8 cellular contexts compared by ENCODE assay signal in the genomic region with DNA sequence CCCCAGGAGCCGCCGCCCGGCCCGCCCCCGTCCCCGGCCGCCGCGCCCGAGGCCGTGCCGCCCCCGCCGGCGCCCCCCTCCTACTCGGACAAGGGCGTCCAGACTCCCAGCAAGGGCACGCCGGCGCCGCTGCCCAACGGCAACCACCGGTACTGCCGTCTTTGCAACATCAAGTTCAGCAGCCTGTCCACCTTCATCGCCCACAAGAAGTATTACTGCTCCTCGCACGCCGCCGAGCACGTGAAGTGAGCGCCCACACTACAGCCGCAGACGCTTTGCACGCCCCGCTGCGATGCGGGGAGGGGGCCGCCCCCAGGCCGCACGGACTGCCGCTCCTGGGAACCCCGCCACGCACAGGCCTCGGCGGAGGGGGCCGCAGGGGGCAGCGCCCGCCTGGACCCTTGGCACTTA.
A peak's percentile ranks its signal among the peaks of the same experiment; 100 is the strongest.
DNase-seq lines count a peak whose midpoint lies in the region; ATAC-seq and TF ChIP-seq lines count a peak whose summit lies in the region.

No MANE protein-coding gene starts in this region.

- H4K20me1 ChIP-seq in MM.1S (ENCODE audit: insufficient read depth, low read length) = no peaks in the 10 kb centered on the region

- peak overlapping the region; percentile 54; the same call in 1 of the 2 replicates for H3K4me2 ChIP-seq in MM.1S (ENCODE audit: low read depth, low read length)

- no peaks in the 10 kb centered on the region for H3K9me2 ChIP-seq in MM.1S (replicated peaks; ENCODE audit: insufficient read depth, low read length)

- H3K36me3 ChIP-seq in ACC112 (ENCODE audit: insufficient read depth, low read length) (no peaks in the 10 kb centered on the region), MM.1S (replicated peaks; ENCODE audit: insufficient read depth, low read length) (no peaks in the 10 kb centered on the region), adipocyte (ENCODE audit: control insufficient read depth, insufficient read depth, low read length, severe bottlenecking) (no peaks in the 10 kb centered on the region), iPS-15b (ENCODE audit: control insufficient read depth, insufficient read depth, low read length) (peaks cover 6% of the 10 kb centered on the region)

- no peaks in the 10 kb centered on the region for H3K9me3 ChIP-seq in MM.1S (replicated peaks; ENCODE audit: insufficient read depth, low read length)
- H3K9me3 ChIP-seq in adipocyte (ENCODE audit: control insufficient read depth, low read length) = no peaks in the 10 kb centered on the region
- no peaks in the 10 kb centered on the region for H3K9me3 ChIP-seq in iPS-15b (ENCODE audit: control insufficient read depth, insufficient read depth, low read length)

- no peak for DNase-seq in MM.1S
- peak; percentile 74 for DNase-seq in adipocyte (ENCODE audit: low read depth)
- DNase-seq in stimulated activated CD4-positive, alpha-beta T cell treated with anti-CD3 and anti-CD28 coated beads, Interleukin-4, amount 100 ng/mL, for 48 hours (ENCODE audit: low read depth in 2 of 2) = peak; percentile 15 to 33

- ATAC-seq in GM19035 (IDR thresholded peaks at IDR 0.05; ENCODE audit: unreplicated experiment) (peak; percentile 13), HG02970 (IDR thresholded peaks at IDR 0.05; ENCODE audit: low FRiP score, unreplicated experiment) (no peak), HG02973 (IDR thresholded peaks at IDR 0.05; ENCODE audit: unreplicated experiment) (no peak)

- TF ChIP-seq CTCF in MM.1S (IDR thresholded peaks at IDR 0.05; ENCODE audit: low read length) = no peak

- H3K79me2 ChIP-seq in ACC112 (ENCODE audit: control insufficient read depth, insufficient read depth, low read length, unreplicated experiment) (peaks cover 14% of the 10 kb centered on the region), MM.1S (ENCODE audit: low read length) (no peaks in the 10 kb centered on the region)

- H3K4me3 ChIP-seq in ACC112 (ENCODE audit: low read depth, low read length) (peak overlapping the region; percentile 92), MM.1S (ENCODE audit: low read length) (peak overlapping the region; percentile 34; the same call in 1 of the 2 replicates), adipocyte (ENCODE audit: low read length) (peak overlapping the region; percentile 75), iPS-15b (ENCODE audit: low read depth, low read length) (peak overlapping the region; percentile 48)

- H2AFZ ChIP-seq in ACC112 (ENCODE audit: low read length, unreplicated experiment) (no peak overlapping the region), MM.1S (ENCODE audit: low read length) (no peak overlapping the region)

- H3F3A ChIP-seq in MM.1S (ENCODE audit: insufficient read depth, low read length) = no peaks in the 10 kb centered on the region

- peaks cover 20% of the 10 kb centered on the region for H3K27me3 ChIP-seq in ACC112 (ENCODE audit: insufficient read depth, low read length)
- peaks cover 5% of the 10 kb centered on the region; the same call in 1 of the 2 replicates for H3K27me3 ChIP-seq in MM.1S (replicated peaks; ENCODE audit: insufficient read depth, low read length)
- peaks cover 12% of the 10 kb centered on the region for H3K27me3 ChIP-seq in adipocyte (replicated peaks; ENCODE audit: control insufficient read depth, insufficient read depth, low read length)
- no peaks in the 10 kb centered on the region for H3K27me3 ChIP-seq in iPS-15b (ENCODE audit: control insufficient read depth, insufficient read depth, low read length)

- H3K4me1 ChIP-seq in ACC112 (ENCODE audit: control insufficient read depth, insufficient read depth, low read length, unreplicated experiment) = peaks cover 11% of the 10 kb centered on the region
- H3K4me1 ChIP-seq in MM.1S (ENCODE audit: low read length) = no peaks in the 10 kb centered on the region
- peaks cover 5% of the 10 kb centered on the region for H3K4me1 ChIP-seq in adipocyte (ENCODE audit: control insufficient read depth, insufficient read depth, low read length)
- H3K4me1 ChIP-seq in iPS-15b (ENCODE audit: control insufficient read depth, insufficient read depth, low read length) = peaks cover 2% of the 10 kb centered on the region

- H3K9ac ChIP-seq in MM.1S (ENCODE audit: low read length) (no peak overlapping the region), adipocyte (ENCODE audit: low read length) (peak overlapping the region; percentile 54), iPS-15b (ENCODE audit: low read depth, low read length) (no peak overlapping the region)

- H3K27ac ChIP-seq in ACC112 (ENCODE audit: low read depth, low read length) = no peak overlapping the region
- H3K27ac ChIP-seq in MM.1S (ENCODE audit: low read length) = no peak overlapping the region

Comparison
In these comparisons a context has a peak if more than half of its experiments do, and no peak if none do; other contexts are left out.
1. H3K4me3 ChIP-seq: peak in every context shown above with its lines; median percentile 92 in ACC112; 75 in adipocyte; 48 in iPS-15b; 34 in MM.1S.